ENCODE assay signal across 20 cellular contexts in the genomic region with DNA sequence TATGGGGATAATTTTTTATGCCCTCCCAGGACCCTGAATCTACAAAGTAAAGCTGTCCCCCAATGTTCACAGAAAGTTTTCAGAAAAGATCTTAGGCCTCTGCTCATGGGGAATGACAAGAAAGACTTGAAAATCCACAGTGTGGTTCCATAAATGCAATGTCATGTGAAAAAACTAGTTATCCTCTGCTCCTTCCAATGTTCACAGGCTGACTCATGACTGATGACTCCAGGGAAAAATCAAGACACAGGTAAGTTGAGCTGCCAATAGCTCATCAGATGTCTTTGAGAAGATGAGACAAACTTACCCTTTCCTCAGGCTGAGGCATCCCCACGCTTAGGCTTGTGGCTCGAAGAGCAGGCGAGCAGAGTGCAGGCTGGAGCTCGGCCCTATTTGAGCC.
"Had no signal": no experiment of that assay in that cellular context is flagged by ENCODE, and none has a peak within 500 bp of the region (broad histone marks: within the 10 kb centered on the region; RNA-seq: fewer than 3 reads in every experiment).

No MANE protein-coding gene starts in this region.

- H3K9ac ChIP-seq: SK-N-SH had no signal

- DNase-seq: activated CD4-positive, alpha-beta memory T cell treated with anti-CD3 and anti-CD28 coated beads, Interleukin-2, amount 10 ng/mL, durations not matched to agents 7 days and 5 days; activated CD4-positive, alpha-beta T cell treated with anti-CD3 and anti-CD28 coated beads for 36 hours; activated CD4-positive, alpha-beta T cell treated with anti-CD3 and anti-CD28 coated beads, Interleukin-2, amount 50 U/mL, for 1 hour; activated gamma-delta T cell; activated naive CD4-positive, alpha-beta T cell treated with anti-CD3 and anti-CD28 coated beads for 36 hours; activated T-cell treated with anti-CD3 and anti-CD28 coated beads for 4 hours; activated T-cell treated with anti-CD3 and anti-CD28 coated beads, Interleukin-2, amount 50 U/mL, for 48 hours; Karpas-422; NCI-H1105 treated with DMSO at 0.1 percent for 48 hours; NCI-H1436 treated with DMSO at 0.1 percent for 48 hours; NCI-H187 treated with DMSO at 0.1 percent for 48 hours; NCI-H2081 treated with DMSO at 0.1 percent for 48 hours; NCI-H446; NCI-H524; SJCRH30; SK-N-SH; T-helper 1 cell had no signal

- H3K4me2 ChIP-seq: SK-N-SH had no signal

- H3K27ac ChIP-seq: SJCRH30, VCaP had no signal

- H3K27me3 ChIP-seq: SJCRH30 had no signal

- H3K4me1 ChIP-seq: SJCRH30 had no signal

- ATAC-seq: activated CD4-positive, alpha-beta T cell treated with anti-CD3 and anti-CD28 coated beads for 36 hours; activated T-helper 17 cell treated with anti-CD3 and anti-CD28 coated beads, Interleukin-2, amount 50 U/mL, for 72 hours; Right ventricle myocardium inferior had no signal

- H3K36me3 ChIP-seq: SJCRH30 had no signal

- H3K9me3 ChIP-seq: SJCRH30, SK-N-SH had no signal

- H3K4me3 ChIP-seq: SJCRH30 had no signal
